1 cellular context compared by ENCODE assay signal in genomic region chr12:46585854-46586621, GRCh38.
TF ChIP-seq lines count a peak whose summit lies in the region.

No MANE protein-coding gene starts in this region.

TF ChIP-seq in HepG2, 621 proteins besides CTCF, POLR2A, EP300 and RAD21 (continued from another document and continues in another):
- TF ChIP-seq ZNF646 (CRISPR knock-in tag; IDR thresholded peaks at IDR 0.05) (no peak), SRF (IDR thresholded peaks at IDR 0.05; ENCODE audit: low read depth, low read length) (no peak), HOXA9 (CRISPR knock-in tag; IDR thresholded peaks at IDR 0.05; ENCODE audit: borderline replicate concordance) (no peak), PBX3 (CRISPR knock-in tag; IDR thresholded peaks at IDR 0.05; ENCODE audit: borderline replicate concordance) (no peak), YY1 (IDR thresholded peaks at IDR 0.05; ENCODE audit: insufficient read depth, insufficient replicate concordance, low read depth, low read length) (peak; percentile 86), ZNF850 (CRISPR knock-in tag; conservative IDR thresholded peaks at IDR 0.05) (no peak), ZNF687 (CRISPR knock-in tag; IDR thresholded peaks at IDR 0.05) (peak; percentile 95), TRIM24 (CRISPR knock-in tag; IDR thresholded peaks at IDR 0.05) (no peak), ZIK1 (CRISPR knock-in tag; IDR thresholded peaks at IDR 0.05; ENCODE audit: borderline replicate concordance, low read depth) (no peak), NFE2L1 (CRISPR knock-in tag; IDR thresholded peaks at IDR 0.05; ENCODE audit: borderline replicate concordance) (no peak), ZSCAN30 (CRISPR knock-in tag; IDR thresholded peaks at IDR 0.05) (no peak), TEAD2 (CRISPR knock-in tag; IDR thresholded peaks at IDR 0.05) (no peak), TP53 (CRISPR knock-in tag; conservative IDR thresholded peaks at IDR 0.05) (no peak), ZNF703 (CRISPR knock-in tag; IDR thresholded peaks at IDR 0.05; ENCODE audit: borderline replicate concordance) (no peak), ZNF790 (CRISPR knock-in tag; IDR thresholded peaks at IDR 0.05; ENCODE audit: borderline replicate concordance) (no peak), STAG1 (CRISPR knock-in tag; IDR thresholded peaks at IDR 0.05) (peak; percentile 16; the same call in 1 of the 2 replicates), ZNF660 (CRISPR knock-in tag; IDR thresholded peaks at IDR 0.05; ENCODE audit: borderline replicate concordance, low read depth) (no peak), PLRG1 (conservative IDR thresholded peaks at IDR 0.05) (no peak), ZNF770 (CRISPR knock-in tag; IDR thresholded peaks at IDR 0.05) (no peak), PAXIP1 (CRISPR knock-in tag; conservative IDR thresholded peaks at IDR 0.05) (peak; percentile 85), NFIC (IDR thresholded peaks at IDR 0.05; ENCODE audit: low read length) (no peak), JUNB (CRISPR knock-in tag; IDR thresholded peaks at IDR 0.05; ENCODE audit: borderline replicate concordance) (no peak), ZHX1 (CRISPR knock-in tag; IDR thresholded peaks at IDR 0.05; ENCODE audit: low read depth) (0 out of 2 replicates have a peak, but pooled peaks have one; percentile 23), HMG20B (CRISPR knock-in tag; conservative IDR thresholded peaks at IDR 0.05) (peak; percentile 60; the same call in 1 of the 2 replicates), ZNF446 (CRISPR knock-in tag; IDR thresholded peaks at IDR 0.05) (no peak), MTF1 (CRISPR knock-in tag; IDR thresholded peaks at IDR 0.05) (no peak)
- TF ChIP-seq, protein P1, sequence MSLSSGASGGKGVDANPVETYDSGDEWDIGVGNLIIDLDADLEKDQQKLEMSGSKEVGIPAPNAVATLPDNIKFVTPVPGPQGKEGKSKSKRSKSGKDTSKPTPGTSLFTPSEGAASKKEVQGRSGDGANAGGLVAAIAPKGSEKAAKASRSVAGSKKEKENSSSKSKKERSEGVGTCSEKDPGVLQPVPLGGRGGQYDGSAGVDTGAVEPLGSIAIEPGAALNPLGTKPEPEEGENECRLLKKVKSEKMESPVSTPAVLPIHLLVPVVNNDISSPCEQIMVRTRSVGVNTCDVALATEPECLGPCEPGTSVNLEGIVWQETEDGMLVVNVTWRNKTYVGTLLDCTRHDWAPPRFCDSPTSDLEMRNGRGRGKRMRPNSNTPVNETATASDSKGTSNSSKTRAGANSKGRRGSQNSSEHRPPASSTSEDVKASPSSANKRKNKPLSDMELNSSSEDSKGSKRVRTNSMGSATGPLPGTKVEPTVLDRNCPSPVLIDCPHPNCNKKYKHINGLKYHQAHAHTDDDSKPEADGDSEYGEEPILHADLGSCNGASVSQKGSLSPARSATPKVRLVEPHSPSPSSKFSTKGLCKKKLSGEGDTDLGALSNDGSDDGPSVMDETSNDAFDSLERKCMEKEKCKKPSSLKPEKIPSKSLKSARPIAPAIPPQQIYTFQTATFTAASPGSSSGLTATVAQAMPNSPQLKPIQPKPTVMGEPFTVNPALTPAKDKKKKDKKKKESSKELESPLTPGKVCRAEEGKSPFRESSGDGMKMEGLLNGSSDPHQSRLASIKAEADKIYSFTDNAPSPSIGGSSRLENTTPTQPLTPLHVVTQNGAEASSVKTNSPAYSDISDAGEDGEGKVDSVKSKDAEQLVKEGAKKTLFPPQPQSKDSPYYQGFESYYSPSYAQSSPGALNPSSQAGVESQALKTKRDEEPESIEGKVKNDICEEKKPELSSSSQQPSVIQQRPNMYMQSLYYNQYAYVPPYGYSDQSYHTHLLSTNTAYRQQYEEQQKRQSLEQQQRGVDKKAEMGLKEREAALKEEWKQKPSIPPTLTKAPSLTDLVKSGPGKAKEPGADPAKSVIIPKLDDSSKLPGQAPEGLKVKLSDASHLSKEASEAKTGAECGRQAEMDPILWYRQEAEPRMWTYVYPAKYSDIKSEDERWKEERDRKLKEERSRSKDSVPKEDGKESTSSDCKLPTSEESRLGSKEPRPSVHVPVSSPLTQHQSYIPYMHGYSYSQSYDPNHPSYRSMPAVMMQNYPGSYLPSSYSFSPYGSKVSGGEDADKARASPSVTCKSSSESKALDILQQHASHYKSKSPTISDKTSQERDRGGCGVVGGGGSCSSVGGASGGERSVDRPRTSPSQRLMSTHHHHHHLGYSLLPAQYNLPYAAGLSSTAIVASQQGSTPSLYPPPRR (CRISPR knock-in tag; IDR thresholded peaks at IDR 0.05; ENCODE audit: borderline replicate concordance), result peak; percentile 81; the same call in 1 of the 2 replicates
- TF ChIP-seq, protein P2, sequence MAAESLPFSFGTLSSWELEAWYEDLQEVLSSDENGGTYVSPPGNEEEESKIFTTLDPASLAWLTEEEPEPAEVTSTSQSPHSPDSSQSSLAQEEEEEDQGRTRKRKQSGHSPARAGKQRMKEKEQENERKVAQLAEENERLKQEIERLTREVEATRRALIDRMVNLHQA (CRISPR knock-in tag; IDR thresholded peaks at IDR 0.05), result no peak
